Comparison of ENCODE assay signal across 13 cellular contexts in the genomic region with DNA sequence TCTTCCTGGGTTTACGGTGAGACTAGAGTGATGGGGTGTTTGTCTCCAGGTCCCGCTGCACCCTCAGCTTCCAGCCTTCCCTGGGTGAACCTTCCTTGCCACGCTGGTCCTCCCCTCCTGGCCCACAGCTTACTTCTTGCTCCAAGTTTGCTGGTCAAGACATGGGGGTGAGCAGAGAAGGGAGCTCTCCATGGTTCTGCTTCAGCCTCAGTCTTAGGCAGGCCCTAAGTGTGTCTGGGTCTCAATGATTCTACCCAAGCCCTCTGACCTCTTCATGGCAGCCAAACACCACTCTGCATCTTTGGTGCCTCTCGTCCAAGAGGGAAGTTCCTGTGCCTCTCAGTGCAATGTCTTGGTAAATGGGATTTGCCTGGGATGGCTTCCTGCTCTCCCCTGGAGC.
A peak's percentile ranks its signal among the peaks of the same experiment; 100 is the strongest.
DNase-seq lines count a peak whose midpoint lies in the region; ATAC-seq and TF ChIP-seq lines count a peak whose summit lies in the region.
"Had no signal": no experiment of that assay in that cellular context is flagged by ENCODE, and none has a peak within 500 bp of the region (broad histone marks: within the 10 kb centered on the region; RNA-seq: fewer than 3 reads in every experiment).

No MANE protein-coding gene starts in this region.

- H3K4me1 ChIP-seq in HEK293 (ENCODE audit: control insufficient read depth, insufficient read depth, low read length), result no peaks in the 10 kb centered on the region
- H3K4me1 ChIP-seq: right atrium auricular region, stomach had no signal

- H3K9me3 ChIP-seq in HEK293 (ENCODE audit: control insufficient read depth, insufficient read depth, low read depth, low read length), result no peaks in the 10 kb centered on the region

- H3K27ac ChIP-seq in HEK293 (ENCODE audit: extremely low read depth, low read depth, low read length), result no peak overlapping the region
- H3K27ac ChIP-seq: BLaER1, right atrium auricular region, stomach had no signal

- no peak for TF ChIP-seq CTCF in HEK293 (tag by site-specific recombination; IDR thresholded peaks at IDR 0.05)

- H3K36me3 ChIP-seq in HEK293 (ENCODE audit: control insufficient read depth in 2 of 2, insufficient read depth in 1 of 2, low read length in 2 of 2), result no peaks in the 10 kb centered on the region
- H3K36me3 ChIP-seq: BLaER1, right atrium auricular region, stomach had no signal

- CTCF ChIA-PET in HEK293 (lab: Yijun Ruan, JAX), result interaction anchor here (1.0 to 1.4 kb wide), 2 partner anchors 16 to 47 kb away, joined by 3 read pairs; no protein-coding TSS in a partner anchor

- DNase-seq in ACHN (peak; percentile 6), amniotic epithelial cell (ENCODE audit: low read depth) (peak; percentile 60), hepatic stellate cell (ENCODE audit: low spot score) (peak; percentile 9), cortex of kidney (lab: John Stamatoyannopoulos, UW) (no peak)
- DNase-seq: activated CD4-positive, alpha-beta T cell treated with anti-CD3 and anti-CD28 coated beads for 48 hours; HFFc6; stomach had no signal

- POLR2A ChIA-PET in HEK293 (lab: Yijun Ruan, JAX), result interaction anchor here (0.5 kb wide), 1 partner anchor 1767 kb away, joined by 3 read pairs; no protein-coding TSS in a partner anchor

- in situ Hi-C loops in ACHN (cut with HindIII; ENCODE audit: low pct_ligation_motif_present, low pct_unique_long_range_greater_than_20kb, low sequenced_read_pairs), result no loop called here

- no peak overlapping the region for H3K4me3 ChIP-seq in HEK293 (ENCODE audit: low read depth, low read length)
- H3K4me3 ChIP-seq: BLaER1, right atrium auricular region, stomach had no signal

- ATAC-seq in HG03196 (IDR thresholded peaks at IDR 0.05; ENCODE audit: unreplicated experiment) (no peak), GM18519 (IDR thresholded peaks at IDR 0.05; ENCODE audit: low FRiP score, unreplicated experiment) (no peak), GM21423 (IDR thresholded peaks at IDR 0.05; ENCODE audit: unreplicated experiment) (no peak)

TF ChIP-seq in HEK293, 187 proteins besides CTCF, POLR2A, EP300 and RAD21:
- TF ChIP-seq, protein P1, sequence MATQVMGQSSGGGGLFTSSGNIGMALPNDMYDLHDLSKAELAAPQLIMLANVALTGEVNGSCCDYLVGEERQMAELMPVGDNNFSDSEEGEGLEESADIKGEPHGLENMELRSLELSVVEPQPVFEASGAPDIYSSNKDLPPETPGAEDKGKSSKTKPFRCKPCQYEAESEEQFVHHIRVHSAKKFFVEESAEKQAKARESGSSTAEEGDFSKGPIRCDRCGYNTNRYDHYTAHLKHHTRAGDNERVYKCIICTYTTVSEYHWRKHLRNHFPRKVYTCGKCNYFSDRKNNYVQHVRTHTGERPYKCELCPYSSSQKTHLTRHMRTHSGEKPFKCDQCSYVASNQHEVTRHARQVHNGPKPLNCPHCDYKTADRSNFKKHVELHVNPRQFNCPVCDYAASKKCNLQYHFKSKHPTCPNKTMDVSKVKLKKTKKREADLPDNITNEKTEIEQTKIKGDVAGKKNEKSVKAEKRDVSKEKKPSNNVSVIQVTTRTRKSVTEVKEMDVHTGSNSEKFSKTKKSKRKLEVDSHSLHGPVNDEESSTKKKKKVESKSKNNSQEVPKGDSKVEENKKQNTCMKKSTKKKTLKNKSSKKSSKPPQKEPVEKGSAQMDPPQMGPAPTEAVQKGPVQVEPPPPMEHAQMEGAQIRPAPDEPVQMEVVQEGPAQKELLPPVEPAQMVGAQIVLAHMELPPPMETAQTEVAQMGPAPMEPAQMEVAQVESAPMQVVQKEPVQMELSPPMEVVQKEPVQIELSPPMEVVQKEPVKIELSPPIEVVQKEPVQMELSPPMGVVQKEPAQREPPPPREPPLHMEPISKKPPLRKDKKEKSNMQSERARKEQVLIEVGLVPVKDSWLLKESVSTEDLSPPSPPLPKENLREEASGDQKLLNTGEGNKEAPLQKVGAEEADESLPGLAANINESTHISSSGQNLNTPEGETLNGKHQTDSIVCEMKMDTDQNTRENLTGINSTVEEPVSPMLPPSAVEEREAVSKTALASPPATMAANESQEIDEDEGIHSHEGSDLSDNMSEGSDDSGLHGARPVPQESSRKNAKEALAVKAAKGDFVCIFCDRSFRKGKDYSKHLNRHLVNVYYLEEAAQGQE (tag by site-specific recombination; IDR thresholded peaks at IDR 0.05), result peak; percentile 95
- TF ChIP-seq ZNF529 (tag by site-specific recombination; IDR thresholded peaks at IDR 0.05; ENCODE audit: insufficient replicate concordance), result no peak
TF ChIP-seq in HEK293: peak in this region for 1.
